Comparison of ENCODE assay signal across 14 cellular contexts in genomic region chr11:122309262-122309925, GRCh38.
A peak's percentile ranks its signal among the peaks of the same experiment; 100 is the strongest.
DNase-seq lines count a peak whose midpoint lies in the region; ATAC-seq and TF ChIP-seq lines count a peak whose summit lies in the region.
"Had no signal": no experiment of that assay in that cellular context is flagged by ENCODE, and none has a peak within 500 bp of the region (broad histone marks: within the 10 kb centered on the region; RNA-seq: fewer than 3 reads in every experiment).

No MANE protein-coding gene starts in this region.

- no peaks in the 10 kb centered on the region for H3K36me3 Mint-ChIP-seq in nephron (ENCODE audit: low read depth)

- peak overlapping the region in 1 of 3 experiments; percentile 36 for H3K4me3 Mint-ChIP-seq in nephron

- H3K9me3 Mint-ChIP-seq in nephron: no peaks in the 10 kb centered on the region

- no peaks in the 10 kb centered on the region for H3K9me3 ChIP-seq in thoracic aorta
- H3K9me3 ChIP-seq: thyroid gland had no signal

- peaks cover 80% of the 10 kb centered on the region for H3K4me1 Mint-ChIP-seq in nephron

- no peaks in the 10 kb centered on the region for H3K27me3 ChIP-seq in thoracic aorta (replicated peaks; ENCODE audit: insufficient read depth)
- H3K27me3 ChIP-seq: thyroid gland had no signal

- no peaks in the 10 kb centered on the region for H3K36me3 ChIP-seq in thoracic aorta
- H3K36me3 ChIP-seq: thyroid gland had no signal

- peak overlapping the region in 2 of 3 experiments; percentile 29 to 97 for H3K27ac Mint-ChIP-seq in nephron

- H3K27me3 Mint-ChIP-seq in nephron (ENCODE audit: low read depth): no peaks in the 10 kb centered on the region

- DNase-seq in NCI-H2107 treated with DMSO at 0.1 percent for 48 hours (lab: John Stamatoyannopoulos, UW; ENCODE audit: unreplicated experiment): peak; percentile 26
- no peak for DNase-seq in NCI-H2107 (lab: John Stamatoyannopoulos, UW)
- peak; percentile 49 for DNase-seq in fibroblast of the aortic adventitia (ENCODE audit: low read depth)
- no peak for DNase-seq in thoracic aorta (ENCODE audit: low spot score)
- DNase-seq in DMS53 treated with DMSO at 0.1 percent for 48 hours (lab: John Stamatoyannopoulos, UW; ENCODE audit: unreplicated experiment): no peak
- DNase-seq in activated CD4-positive, alpha-beta T cell treated with anti-CD3 and anti-CD28 coated beads, Interleukin-2, amount 50 U/mL, for 48 hours: no peak
- DNase-seq in stimulated activated CD4-positive, alpha-beta T cell treated with anti-CD3 and anti-CD28 coated beads, Interleukin-1b, Interleukin-23, amount 100 ng/mL, for 48 hours: no peak
- DNase-seq: NCI-H1930, thyroid gland had no signal

- H3K4me1 ChIP-seq in thoracic aorta (ENCODE audit: control insufficient read depth in 1 of 2, low read depth in 2 of 2): peaks cover 6 to 56% of the 10 kb centered on the region in 2 donors

- TF ChIP-seq CTCF in fibroblast of the aortic adventitia (IDR thresholded peaks at IDR 0.05; ENCODE audit: insufficient read depth, low read length): no peak
- no peak for TF ChIP-seq CTCF in nephron (IDR thresholded peaks at IDR 0.05; ENCODE audit: unreplicated experiment in 3 of 3)
- TF ChIP-seq CTCF in thoracic aorta (IDR thresholded peaks at IDR 0.05): no peak

- no peak for ATAC-seq in thoracic aorta (ENCODE audit: insufficient number of reproducible peaks, low FRiP score, low read depth)
- ATAC-seq: activated CD4-positive, CD25-positive, alpha-beta regulatory T cell treated with anti-CD3 and anti-CD28 coated beads, Interleukin-2, amount 50 U/mL, for 24 hours had no signal

- H3K4me3 ChIP-seq in fibroblast of the aortic adventitia (ENCODE audit: low read depth, low read length) (peak overlapping the region; percentile 49), thoracic aorta (peak overlapping the region; percentile 71)
- H3K4me3 ChIP-seq: skin epidermis, thyroid gland had no signal

- H3K27ac ChIP-seq in thoracic aorta: peak overlapping the region; percentile 87 to 95
- H3K27ac ChIP-seq: 22Rv1, epithelial cell of prostate, skin epidermis had no signal

Comparison
In these comparisons a context has a peak if more than half of its experiments do, and no peak if none do; other contexts are left out.
1. DNase-seq: peak in NCI-H2107 treated with DMSO at 0.1 percent for 48 hours (single experiment) and fibroblast of the aortic adventitia (single experiment); none in NCI-H2107 (single experiment), thoracic aorta (single experiment), DMS53 treated with DMSO at 0.1 percent for 48 hours (single experiment), activated CD4-positive, alpha-beta T cell treated with anti-CD3 and anti-CD28 coated beads, Interleukin-2, amount 50 U/mL, for 48 hours (0 of 2) and stimulated activated CD4-positive, alpha-beta T cell treated with anti-CD3 and anti-CD28 coated beads, Interleukin-1b, Interleukin-23, amount 100 ng/mL, for 48 hours (single experiment).